ENCODE assay signal across 20 cellular contexts in the genomic region with DNA sequence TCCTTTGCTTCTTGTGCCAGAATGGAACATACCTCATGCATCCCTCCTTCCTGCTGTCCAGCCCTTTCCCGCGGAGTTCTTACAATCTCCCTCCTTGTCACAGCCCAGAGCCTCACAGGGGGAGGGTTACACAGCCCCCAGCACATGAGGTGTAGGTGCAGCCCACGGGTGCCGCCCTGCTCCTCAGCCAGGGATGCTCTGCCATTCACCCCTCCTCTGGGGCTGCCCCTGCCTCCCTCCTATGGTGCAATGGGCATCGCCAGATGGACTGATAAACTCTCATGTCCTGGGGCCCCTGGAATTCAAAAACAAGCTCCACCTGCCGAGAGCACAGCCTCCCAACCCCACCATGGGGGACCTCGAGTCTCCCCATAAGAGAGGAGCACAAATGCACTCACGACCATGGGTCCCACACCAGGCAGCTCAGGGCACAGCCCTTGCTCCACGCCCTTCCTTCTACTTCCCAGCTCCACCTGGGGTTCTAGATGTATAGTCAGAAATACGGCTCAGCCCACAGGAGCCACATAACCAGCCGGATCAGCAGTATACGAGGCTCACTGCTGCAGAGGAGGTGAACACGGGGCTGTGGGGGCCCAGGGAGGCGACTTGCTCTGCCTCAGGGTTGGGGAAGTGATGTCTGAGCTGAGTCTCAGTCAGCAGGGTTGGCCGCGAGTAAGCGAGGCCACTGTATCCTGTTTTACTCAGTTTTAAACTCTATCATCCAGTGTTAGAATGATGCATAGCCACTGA.
"Had no signal": no experiment of that assay in that cellular context is flagged by ENCODE, and none has a peak within 500 bp of the region (broad histone marks: within the 10 kb centered on the region; RNA-seq: fewer than 3 reads in every experiment).

No MANE protein-coding gene starts in this region.

- H3K4me3 ChIP-seq: breast epithelium had no signal

- ATAC-seq: PC-3, T-helper 17 cell had no signal

- H3K9me3 ChIP-seq: breast epithelium had no signal

- H3K27ac Mint-ChIP-seq: activated T-cell treated with anti-CD3 and anti-CD28 coated beads, Interleukin-2, amount 50 U/mL, for 72 hours; T-helper 17 cell; WTC11 had no signal

- H3K4me3 Mint-ChIP-seq: activated naive CD4-positive, alpha-beta T cell treated with anti-CD3 and anti-CD28 coated beads, Interleukin-2, amount 50 U/mL, for 24 hours; activated T-cell treated with anti-CD3 and anti-CD28 coated beads, Interleukin-2, amount 50 U/mL, for 72 hours; T-helper 17 cell; WTC11 had no signal

- H3K9me3 Mint-ChIP-seq: activated naive CD4-positive, alpha-beta T cell treated with anti-CD3 and anti-CD28 coated beads, Interleukin-2, amount 50 U/mL, for 24 hours; activated T-cell treated with anti-CD3 and anti-CD28 coated beads, Interleukin-2, amount 50 U/mL, for 72 hours had no signal

- H3K4me1 Mint-ChIP-seq: activated naive CD4-positive, alpha-beta T cell treated with anti-CD3 and anti-CD28 coated beads, Interleukin-2, amount 50 U/mL, for 24 hours; T-helper 17 cell had no signal

- H3K27ac ChIP-seq: breast epithelium, KMS-11 had no signal

- H3K27me3 ChIP-seq: breast epithelium had no signal

- H3K27me3 Mint-ChIP-seq: activated naive CD4-positive, alpha-beta T cell treated with anti-CD3 and anti-CD28 coated beads, Interleukin-2, amount 50 U/mL, for 24 hours; T-helper 17 cell had no signal

- DNase-seq: activated CD4-positive, alpha-beta T cell treated with anti-CD3 and anti-CD28 coated beads for 48 hours; activated CD4-positive, alpha-beta T cell treated with anti-CD3 and anti-CD28 coated beads, Interleukin-2, amount 50 U/mL, for 48 hours; activated CD4-positive, CD25-positive, alpha-beta regulatory T cell treated with anti-CD3 and anti-CD28 coated beads, Interleukin-2, amount 50 U/mL, for 72 hours; activated T-cell treated with anti-CD3 and anti-CD28 coated beads, Interleukin-2, amount 50 U/mL, for 72 hours; central memory CD4-positive, alpha-beta T cell; NCI-H1105; NCI-H1436; NCI-H1694 treated with DMSO at 0.1 percent for 48 hours; NCI-H2029 treated with DMSO at 0.1 percent for 48 hours; NCI-H345; NCI-H510A; NCI-H69; PC-3; SIG-M5; T-helper 17 cell; T-helper 9 cell had no signal

- H3K36me3 Mint-ChIP-seq: WTC11 had no signal

- H3K36me3 ChIP-seq: breast epithelium had no signal
